1 cellular context compared by ENCODE assay signal in genomic region chr17:66541461-66542182, GRCh38.
TF ChIP-seq lines count a peak whose summit lies in the region.

No MANE protein-coding gene starts in this region.

TF ChIP-seq in K562, 482 proteins besides CTCF, POLR2A, EP300 and RAD21 (continued from another document):
- TF ChIP-seq, protein P1, sequence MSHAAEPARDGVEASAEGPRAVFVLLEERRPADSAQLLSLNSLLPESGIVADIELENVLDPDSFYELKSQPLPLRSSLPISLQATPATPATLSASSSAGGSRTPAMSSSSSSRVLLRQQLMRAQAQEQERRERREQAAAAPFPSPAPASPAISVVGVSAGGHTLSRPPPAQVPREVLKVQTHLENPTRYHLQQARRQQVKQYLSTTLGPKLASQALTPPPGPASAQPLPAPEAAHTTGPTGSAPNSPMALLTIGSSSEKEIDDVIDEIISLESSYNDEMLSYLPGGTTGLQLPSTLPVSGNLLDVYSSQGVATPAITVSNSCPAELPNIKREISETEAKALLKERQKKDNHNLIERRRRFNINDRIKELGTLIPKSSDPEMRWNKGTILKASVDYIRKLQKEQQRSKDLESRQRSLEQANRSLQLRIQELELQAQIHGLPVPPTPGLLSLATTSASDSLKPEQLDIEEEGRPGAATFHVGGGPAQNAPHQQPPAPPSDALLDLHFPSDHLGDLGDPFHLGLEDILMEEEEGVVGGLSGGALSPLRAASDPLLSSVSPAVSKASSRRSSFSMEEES (CRISPR knock-in tag; IDR thresholded peaks at IDR 0.05) = no peak
- TF ChIP-seq CXXC5 (CRISPR knock-in tag; IDR thresholded peaks at IDR 0.05) (0 out of 2 replicates have a peak, but pooled peaks have one; percentile 11), HMBOX1 (IDR thresholded peaks at IDR 0.05) (no peak), HDAC2 (IDR thresholded peaks at IDR 0.05) (peak; percentile 40; the same call in 1 of the 2 replicates), MIER1 (IDR thresholded peaks at IDR 0.05; ENCODE audit: low read depth) (no peak), CEBPG (CRISPR knock-in tag; IDR thresholded peaks at IDR 0.05) (no peak), CEBPG (tag; conservative IDR thresholded peaks at IDR 0.05 in 1 of 2, IDR thresholded peaks at IDR 0.05 in 1 of 2) (no peak), RCOR1 (IDR thresholded peaks at IDR 0.05; ENCODE audit: borderline replicate concordance in 1 of 2, low read depth in 2 of 2, low read length in 2 of 2) (peak; percentile 32 to 87; a peak in 3 of 4 replicates), ZNF57 (CRISPR knock-in tag; IDR thresholded peaks at IDR 0.05) (no peak), BCL6 (CRISPR knock-in tag; IDR thresholded peaks at IDR 0.05) (no peak), SMARCC2 (IDR thresholded peaks at IDR 0.05; ENCODE audit: low read depth) (no peak), LCOR (CRISPR knock-in tag; IDR thresholded peaks at IDR 0.05) (peak; percentile 81), ZNF354B (CRISPR knock-in tag; IDR thresholded peaks at IDR 0.05) (no peak), IRF1 (CRISPR knock-in tag; IDR thresholded peaks at IDR 0.05; ENCODE audit: borderline replicate concordance) (no peak), MYBL2 (IDR thresholded peaks at IDR 0.05; ENCODE audit: low read depth) (no peak), MYBL2 (CRISPR knock-in tag; IDR thresholded peaks at IDR 0.05; ENCODE audit: borderline replicate concordance) (no peak), ZBTB7A (IDR thresholded peaks at IDR 0.05; ENCODE audit: borderline replicate concordance, control insufficient read depth, low read depth, low read length) (no peak), SAP30 (IDR thresholded peaks at IDR 0.05; ENCODE audit: borderline replicate concordance, insufficient read depth, low read depth, low read length, poor library complexity, severe bottlenecking) (no peak), POLR2AphosphoS5 (IDR thresholded peaks at IDR 0.05; ENCODE audit: control insufficient read depth, insufficient read depth, low read depth, low read length) (peak; percentile 74; the same call in 1 of the 2 replicates), ZNF717 (CRISPR knock-in tag; IDR thresholded peaks at IDR 0.05) (no peak), SOX6 (IDR thresholded peaks at IDR 0.05) (peak; percentile 64; the same call in 1 of the 2 replicates), ZNF24 (IDR thresholded peaks at IDR 0.05) (no peak), IRF2 (CRISPR knock-in tag; IDR thresholded peaks at IDR 0.05) (no peak), CBFA2T3 (IDR thresholded peaks at IDR 0.05) (peak; percentile 87), KDM1A (IDR thresholded peaks at IDR 0.05) (peak; percentile 96 to 97), HDAC1 (IDR thresholded peaks at IDR 0.05) (peak in 1 of 2 experiments; percentile 81; a peak in 2 of 4 replicates), ZNF175 (CRISPR knock-in tag; IDR thresholded peaks at IDR 0.05; ENCODE audit: low read depth) (no peak), LEF1 (IDR thresholded peaks at IDR 0.05) (no peak), ZNF436 (CRISPR knock-in tag; IDR thresholded peaks at IDR 0.05) (no peak)
- TF ChIP-seq, protein P2, sequence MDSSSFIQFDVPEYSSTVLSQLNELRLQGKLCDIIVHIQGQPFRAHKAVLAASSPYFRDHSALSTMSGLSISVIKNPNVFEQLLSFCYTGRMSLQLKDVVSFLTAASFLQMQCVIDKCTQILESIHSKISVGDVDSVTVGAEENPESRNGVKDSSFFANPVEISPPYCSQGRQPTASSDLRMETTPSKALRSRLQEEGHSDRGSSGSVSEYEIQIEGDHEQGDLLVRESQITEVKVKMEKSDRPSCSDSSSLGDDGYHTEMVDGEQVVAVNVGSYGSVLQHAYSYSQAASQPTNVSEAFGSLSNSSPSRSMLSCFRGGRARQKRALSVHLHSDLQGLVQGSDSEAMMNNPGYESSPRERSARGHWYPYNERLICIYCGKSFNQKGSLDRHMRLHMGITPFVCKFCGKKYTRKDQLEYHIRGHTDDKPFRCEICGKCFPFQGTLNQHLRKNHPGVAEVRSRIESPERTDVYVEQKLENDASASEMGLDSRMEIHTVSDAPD (CRISPR knock-in tag; IDR thresholded peaks at IDR 0.05) = no peak
- TF ChIP-seq, protein P3, sequence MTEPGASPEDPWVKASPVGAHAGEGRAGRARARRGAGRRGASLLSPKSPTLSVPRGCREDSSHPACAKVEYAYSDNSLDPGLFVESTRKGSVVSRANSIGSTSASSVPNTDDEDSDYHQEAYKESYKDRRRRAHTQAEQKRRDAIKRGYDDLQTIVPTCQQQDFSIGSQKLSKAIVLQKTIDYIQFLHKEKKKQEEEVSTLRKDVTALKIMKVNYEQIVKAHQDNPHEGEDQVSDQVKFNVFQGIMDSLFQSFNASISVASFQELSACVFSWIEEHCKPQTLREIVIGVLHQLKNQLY (CRISPR knock-in tag; conservative IDR thresholded peaks at IDR 0.05) = no peak
- TF ChIP-seq, protein P4, sequence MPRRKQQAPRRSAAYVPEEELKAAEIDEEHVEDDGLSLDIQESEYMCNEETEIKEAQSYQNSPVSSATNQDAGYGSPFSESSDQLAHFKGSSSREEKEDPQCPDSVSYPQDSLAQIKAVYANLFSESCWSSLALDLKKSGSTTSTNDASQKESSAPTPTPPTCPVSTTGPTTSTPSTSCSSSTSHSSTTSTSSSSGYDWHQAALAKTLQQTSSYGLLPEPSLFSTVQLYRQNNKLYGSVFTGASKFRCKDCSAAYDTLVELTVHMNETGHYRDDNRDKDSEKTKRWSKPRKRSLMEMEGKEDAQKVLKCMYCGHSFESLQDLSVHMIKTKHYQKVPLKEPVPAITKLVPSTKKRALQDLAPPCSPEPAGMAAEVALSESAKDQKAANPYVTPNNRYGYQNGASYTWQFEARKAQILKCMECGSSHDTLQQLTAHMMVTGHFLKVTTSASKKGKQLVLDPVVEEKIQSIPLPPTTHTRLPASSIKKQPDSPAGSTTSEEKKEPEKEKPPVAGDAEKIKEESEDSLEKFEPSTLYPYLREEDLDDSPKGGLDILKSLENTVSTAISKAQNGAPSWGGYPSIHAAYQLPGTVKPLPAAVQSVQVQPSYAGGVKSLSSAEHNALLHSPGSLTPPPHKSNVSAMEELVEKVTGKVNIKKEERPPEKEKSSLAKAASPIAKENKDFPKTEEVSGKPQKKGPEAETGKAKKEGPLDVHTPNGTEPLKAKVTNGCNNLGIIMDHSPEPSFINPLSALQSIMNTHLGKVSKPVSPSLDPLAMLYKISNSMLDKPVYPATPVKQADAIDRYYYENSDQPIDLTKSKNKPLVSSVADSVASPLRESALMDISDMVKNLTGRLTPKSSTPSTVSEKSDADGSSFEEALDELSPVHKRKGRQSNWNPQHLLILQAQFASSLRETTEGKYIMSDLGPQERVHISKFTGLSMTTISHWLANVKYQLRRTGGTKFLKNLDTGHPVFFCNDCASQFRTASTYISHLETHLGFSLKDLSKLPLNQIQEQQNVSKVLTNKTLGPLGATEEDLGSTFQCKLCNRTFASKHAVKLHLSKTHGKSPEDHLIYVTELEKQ (CRISPR knock-in tag; IDR thresholded peaks at IDR 0.05) = no peak
- TF ChIP-seq, protein P5, sequence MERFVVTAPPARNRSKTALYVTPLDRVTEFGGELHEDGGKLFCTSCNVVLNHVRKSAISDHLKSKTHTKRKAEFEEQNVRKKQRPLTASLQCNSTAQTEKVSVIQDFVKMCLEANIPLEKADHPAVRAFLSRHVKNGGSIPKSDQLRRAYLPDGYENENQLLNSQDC (CRISPR knock-in tag; IDR thresholded peaks at IDR 0.05) = no peak
